10 cellular contexts compared by ENCODE assay signal in genomic region chr6:90537723-90538407, GRCh38. TPM values are rescaled to one million over a fixed set of nuclear protein-coding genes. Genes with fewer than 3 reads are reported as not detected.
DNase-seq lines count a peak whose midpoint lies in the region; ATAC-seq, FAIRE-seq and TF ChIP-seq lines count a peak whose summit lies in the region.
"Had no signal": no experiment of that assay in that cellular context is flagged by ENCODE, and none has a peak within 500 bp of the region (broad histone marks: within the 10 kb centered on the region; RNA-seq: fewer than 3 reads in every experiment).

No MANE protein-coding gene starts in this region.

- H3K36me3 ChIP-seq in prostate gland = no peaks in the 10 kb centered on the region

- no peak for ATAC-seq in T-cell (replicated peaks in 1 of 4)

- CTCF ChIA-PET in T-cell (lab: Charles Lee) = no interaction called here

- intact Hi-C loops in prostate gland (cut with DNase I) = no loop called here

- H3K4me1 Mint-ChIP-seq in chondrocyte (ENCODE audit: low read depth) (peaks cover 23% of the 10 kb centered on the region), T-cell (peaks cover 0 to 7% (median 0%) of the 10 kb centered on the region in 3 donors)

- H3K27ac Mint-ChIP-seq in chondrocyte (ENCODE audit: unreplicated experiment) (peak overlapping the region; percentile 0), T-cell (no peak overlapping the region)

- no peak overlapping the region for H3K4me3 ChIP-seq in prostate gland
- H3K4me3 ChIP-seq: HAP-1 had no signal

- no peaks in the 10 kb centered on the region for H3K27me3 ChIP-seq in prostate gland (replicated peaks; ENCODE audit: insufficient read depth)

- DNase-seq in GM19239 (ENCODE audit: insufficient read length, low spot score) (no peak), HS-5 (ENCODE audit: low read depth) (peak; percentile 38), chondrocyte (ENCODE audit: low spot score) (no peak), retina (peak; percentile 9), prostate gland (ENCODE audit: low spot score) (no peak), T-cell (no peak), cerebellar nuclear complex (lab: John Stamatoyannopoulos, UW) (no peak)
- no peak for DNase-seq in stimulated activated naive CD4-positive, alpha-beta T cell treated with Interleukin-2 at 50 U/mL for 16 hours (lab: John Stamatoyannopoulos, UW)
- DNase-seq: SHP77 treated with DMSO at 0.1 percent for 48 hours had no signal

- peaks cover 8% of the 10 kb centered on the region for H3K36me3 Mint-ChIP-seq in chondrocyte (ENCODE audit: low read depth)
- peaks cover 30% of the 10 kb centered on the region for H3K36me3 Mint-ChIP-seq in T-cell

- H3K9me3 ChIP-seq in prostate gland = no peaks in the 10 kb centered on the region
- H3K9me3 ChIP-seq: HAP-1 had no signal

- H3K27me3 Mint-ChIP-seq in chondrocyte (ENCODE audit: low read depth) = no peaks in the 10 kb centered on the region
- no peaks in the 10 kb centered on the region for H3K27me3 Mint-ChIP-seq in T-cell

- TF ChIP-seq POLR2A in prostate gland (IDR thresholded peaks at IDR 0.05) = no peak

- H3K27ac ChIP-seq in prostate gland = no peak overlapping the region

- 68% methylated on average over 3 of the region's 3 CpGs for WGBS in prostate gland

- no peaks in the 10 kb centered on the region for H3K9me3 Mint-ChIP-seq in chondrocyte (ENCODE audit: low read depth)
- H3K9me3 Mint-ChIP-seq in T-cell = no peaks in the 10 kb centered on the region

- peak; percentile 86 for FAIRE-seq in GM19239 (lab: Jason Lieb, UNC)

- no peak overlapping the region for H3K4me3 Mint-ChIP-seq in chondrocyte (ENCODE audit: unreplicated experiment)
- no peak overlapping the region for H3K4me3 Mint-ChIP-seq in T-cell

- no peak for TF ChIP-seq CTCF in chondrocyte (IDR thresholded peaks at IDR 0.05)
- TF ChIP-seq CTCF in prostate gland (IDR thresholded peaks at IDR 0.05) = no peak

- H3K4me1 ChIP-seq in prostate gland (replicated peaks) = no peaks in the 10 kb centered on the region

- POLR2A ChIA-PET in T-cell (lab: Charles Lee) = interaction anchor here in 1 of 2 donors (0.6 kb wide), 1 partner anchor 73 kb away, joined by 3 read pairs; no protein-coding TSS in a partner anchor

RNA-seq across cellular contexts. Expression of gene MAP3K7, which starts 49.0 kb away (rescaled TPM):
- 25.2 to 31.1 TPM (median 26.0 TPM) in 3 replicates for total RNA-seq in chondrocyte
- 10 to 100 TPM; 22.2 to 31.0 TPM for total RNA-seq in prostate gland
- total RNA-seq in T-cell = 10 to 100 TPM; 21.1 to 25.6 (median 24.2) TPM

Comparison
In these comparisons a context has a peak if more than half of its experiments do, and no peak if none do; other contexts are left out.
1. DNase-seq: peak in HS-5 (single experiment) and retina (single experiment); none in GM19239 (single experiment), chondrocyte (single experiment), prostate gland (single experiment), T-cell (0 of 34), cerebellar nuclear complex (0 of 2) and stimulated activated naive CD4-positive, alpha-beta T cell treated with Interleukin-2 at 50 U/mL for 16 hours (single experiment).